Comparison of ENCODE assay signal across 21 cellular contexts in genomic region chr16:62872339-62872738, GRCh38.
"Had no signal": no experiment of that assay in that cellular context is flagged by ENCODE, and none has a peak within 500 bp of the region (broad histone marks: within the 10 kb centered on the region; RNA-seq: fewer than 3 reads in every experiment).

No MANE protein-coding gene starts in this region.

- H3K4me3 ChIP-seq: left ventricle myocardium inferior, lung, mucosa of descending colon, pancreas, prostate gland, skin epidermis, spleen, suprapubic skin, thoracic aorta, tibial artery, upper lobe of right lung had no signal

- H3K9me3 ChIP-seq: left ventricle myocardium inferior, mucosa of descending colon, pancreas, prostate gland, suprapubic skin, thoracic aorta, tibial artery, upper lobe of right lung had no signal

- H3K36me3 ChIP-seq: left ventricle myocardium inferior, pancreas, prostate gland, spleen, suprapubic skin, thoracic aorta, tibial artery, upper lobe of right lung had no signal

- H3K4me1 ChIP-seq: pancreas, prostate gland, spleen, suprapubic skin, tibial artery, upper lobe of right lung had no signal

- DNase-seq: hypothalamus; islet precursor cell; left ventricle myocardium inferior; mesendoderm; mucosa of descending colon; naive thymus-derived CD4-positive, alpha-beta T cell; pancreas; posterior cingulate gyrus; retina; right cardiac atrium; spleen; stimulated activated CD4-positive, alpha-beta T cell treated with anti-CD3 and anti-CD28 coated beads, Interleukin-4, amount 100 ng/mL, for 24 hours; stimulated activated naive CD4-positive, alpha-beta T cell; tibial artery; trophoblast cell; upper lobe of right lung had no signal

- H3K27me3 ChIP-seq: pancreas, spleen, suprapubic skin, tibial artery, upper lobe of right lung had no signal
